14 cellular contexts compared by ENCODE assay signal in genomic region chr2:96952976-96953610, GRCh38. TPM values are rescaled to one million over a fixed set of nuclear protein-coding genes. Genes with fewer than 3 reads are reported as not detected.
DNase-seq lines count a peak whose midpoint lies in the region; ATAC-seq and TF ChIP-seq lines count a peak whose summit lies in the region.
"Had no signal": no experiment of that assay in that cellular context is flagged by ENCODE, and none has a peak within 500 bp of the region (broad histone marks: within the 10 kb centered on the region; RNA-seq: fewer than 3 reads in every experiment).

No MANE protein-coding gene starts in this region.

- peaks cover 37% of the 10 kb centered on the region for H3K4me1 Mint-ChIP-seq in endothelial cell (ENCODE audit: unreplicated experiment)

- no peak for TF ChIP-seq CTCF in endothelial cell (IDR thresholded peaks at IDR 0.05; ENCODE audit: unreplicated experiment)

- no peaks in the 10 kb centered on the region for H3K9me3 Mint-ChIP-seq in endothelial cell (ENCODE audit: unreplicated experiment)
- H3K9me3 Mint-ChIP-seq: activated B cell treated with CpG ODN at 0.5 μM for 24 hours; CD4-positive, alpha-beta T cell had no signal

- H3K27ac Mint-ChIP-seq in endothelial cell (ENCODE audit: unreplicated experiment), result no peak overlapping the region
- H3K27ac Mint-ChIP-seq: activated B cell treated with CpG ODN at 0.5 μM for 24 hours; CD4-positive, alpha-beta T cell had no signal

- intact Hi-C loops in posterior cingulate gyrus (cut with DNase I), result no loop called here

- peaks cover 6% of the 10 kb centered on the region for H3K27me3 Mint-ChIP-seq in endothelial cell (ENCODE audit: unreplicated experiment)
- H3K27me3 Mint-ChIP-seq: CD4-positive, alpha-beta T cell had no signal

- no peak overlapping the region for H3K4me3 Mint-ChIP-seq in endothelial cell (ENCODE audit: unreplicated experiment)
- H3K4me3 Mint-ChIP-seq: activated B cell treated with CpG ODN at 0.5 μM for 24 hours; CD4-positive, alpha-beta T cell had no signal

- no peaks in the 10 kb centered on the region for H3K36me3 Mint-ChIP-seq in endothelial cell (ENCODE audit: low read depth, unreplicated experiment)

- no peak for ATAC-seq in esophagus mucosa

- DNase-seq in COLO829 (ENCODE audit: low spot score), result peak; percentile 59
- peak in 37 of 58 donors; percentile 18 to 75 (median 43) for DNase-seq in anterior cingulate cortex (lab: John Stamatoyannopoulos, UW)
- DNase-seq in globus pallidus (ENCODE audit: low spot score), result peak; percentile 65
- peak in 9 of 10 donors; percentile 47 to 92 (median 68) for DNase-seq in posterior cingulate gyrus
- DNase-seq in endothelial cell (ENCODE audit: low spot score), result no peak
- no peak for DNase-seq in NCI-H1694 treated with DMSO at 0.1 percent for 48 hours (lab: John Stamatoyannopoulos, UW)
- DNase-seq in DMS79 treated with DMSO at 0.1 percent for 48 hours (lab: John Stamatoyannopoulos, UW), result no peak
- DNase-seq: activated B cell treated with CpG ODN at 0.5 μM for 24 hours; activated gamma-delta T cell; CD4-positive, alpha-beta T cell; NCI-H2227 treated with DMSO at 0.1 percent for 48 hours had no signal

RNA-seq across cellular contexts. Expression of gene FAM178B, which starts 33.3 kb away (rescaled TPM):
- total RNA-seq in endothelial cell (ENCODE audit: unreplicated experiment), result 3.9 TPM
- total RNA-seq in esophagus mucosa, result 0.44 TPM
- total RNA-seq: activated B cell treated with CpG ODN at 0.5 μM for 24 hours, H4, thoracic aorta had no signal

Comparison
In these comparisons a context has a peak if more than half of its experiments do, and no peak if none do; other contexts are left out.
1. DNase-seq: peak in COLO829 (single experiment), anterior cingulate cortex (37 of 58), globus pallidus (single experiment) and posterior cingulate gyrus (9 of 10); none in endothelial cell (single experiment), NCI-H1694 treated with DMSO at 0.1 percent for 48 hours (single experiment) and DMS79 treated with DMSO at 0.1 percent for 48 hours (single experiment).